8 cellular contexts compared by ENCODE assay signal in the genomic region with DNA sequence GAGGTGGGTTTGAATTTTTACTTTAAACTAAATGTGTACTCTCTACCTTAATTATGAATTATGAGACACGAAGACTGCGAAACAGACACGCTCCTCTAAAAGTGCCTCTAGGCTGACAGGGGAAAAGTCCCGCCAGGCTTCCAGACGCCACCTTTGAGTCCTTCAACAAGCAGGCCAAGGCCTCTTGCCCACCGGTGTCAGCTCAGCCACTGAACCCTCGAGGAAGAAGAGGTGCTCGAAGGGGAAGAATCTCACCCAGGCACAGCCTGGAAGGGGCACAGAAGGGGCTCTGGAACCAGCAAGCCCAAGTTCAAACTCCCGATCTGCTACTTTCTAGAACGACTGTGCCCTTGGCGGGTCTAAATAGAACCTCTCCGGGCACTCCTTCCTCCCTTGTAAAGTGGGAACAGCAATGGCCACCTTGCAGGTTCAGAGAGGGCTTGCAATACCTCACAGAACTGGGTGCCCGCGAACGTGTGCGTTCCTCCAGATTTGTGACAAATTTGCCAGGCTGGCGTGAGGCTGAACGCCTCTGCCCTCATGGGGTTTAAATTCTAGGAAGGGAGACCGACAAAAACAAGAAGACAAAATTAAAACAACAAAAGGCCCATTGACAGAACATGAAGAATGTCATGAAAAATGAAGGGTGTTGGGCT.
DNase-seq lines count a peak whose midpoint lies in the region; ATAC-seq and TF ChIP-seq lines count a peak whose summit lies in the region.

No MANE protein-coding gene starts in this region.

- TF ChIP-seq CTCF in fibroblast of mammary gland (conservative IDR thresholded peaks at IDR 0.05; ENCODE audit: control insufficient read depth, insufficient read depth, low read depth, low read length): no peak

- H3K4me1 ChIP-seq in SJSA1 (replicated peaks) (peaks cover 41% of the 10 kb centered on the region), rectal smooth muscle tissue (ENCODE audit: control insufficient read depth, insufficient read depth, low read length) (peaks cover 11% of the 10 kb centered on the region)

- no peaks in the 10 kb centered on the region for H3K27me3 ChIP-seq in SJSA1 (replicated peaks)
- H3K27me3 ChIP-seq in rectal smooth muscle tissue (ENCODE audit: control insufficient read depth, insufficient read depth, low read length): no peaks in the 10 kb centered on the region

- DNase-seq in SJSA1 (ENCODE audit: low read depth in 1 of 2, low spot score in 2 of 2) (no peak), fibroblast of mammary gland (ENCODE audit: low read depth) (no peak), GM19240 (ENCODE audit: insufficient read length, low spot score) (no peak), NCI-H187 (lab: John Stamatoyannopoulos, UW) (no peak), HPDE6-E6E7 (ENCODE audit: extremely low spot score) (no peak)

- H3K36me3 ChIP-seq in SJSA1 (peaks cover 6% of the 10 kb centered on the region), rectal smooth muscle tissue (ENCODE audit: control insufficient read depth, insufficient read depth, low read length) (no peaks in the 10 kb centered on the region)

- H3K4me3 ChIP-seq in GM08714 (ENCODE audit: low read length): peak overlapping the region; percentile 74
- peak overlapping the region; percentile 99 for H3K4me3 ChIP-seq in SJSA1
- peak overlapping the region; percentile 51 for H3K4me3 ChIP-seq in fibroblast of mammary gland (ENCODE audit: control insufficient read depth, low read depth, low read length)
- H3K4me3 ChIP-seq in rectal smooth muscle tissue (ENCODE audit: low read length): peak overlapping the region; percentile 65

- peaks cover 4% of the 10 kb centered on the region; the same call in 1 of the 2 replicates for H3K9me3 ChIP-seq in SJSA1 (replicated peaks)

- peak overlapping the region; percentile 54 for H3K9ac ChIP-seq in rectal smooth muscle tissue (ENCODE audit: low read length)

- H3K27ac ChIP-seq in SJSA1: peak overlapping the region; percentile 80
- peak overlapping the region; percentile 85 for H3K27ac ChIP-seq in rectal smooth muscle tissue (ENCODE audit: low read depth, low read length)

- ATAC-seq in HG03469 (IDR thresholded peaks at IDR 0.05; ENCODE audit: unreplicated experiment): no peak
